In genomic region chr4:184448828-184449227, GRCh38 we compare ENCODE assay signal across 8 cellular contexts. TPM values are rescaled to one million over a fixed set of nuclear protein-coding genes. Genes with fewer than 3 reads are reported as not detected.
DNase-seq lines count a peak whose midpoint lies in the region; ATAC-seq and TF ChIP-seq lines count a peak whose summit lies in the region.

No MANE protein-coding gene starts in this region.

- H3K4me2 ChIP-seq in parathyroid adenoma (ENCODE audit: low read length): no peak overlapping the region

- intact Hi-C loops in CD8-positive, alpha-beta T cell (cut with DNase I, micrococcal nuclease): no loop called here
- intact Hi-C loops in activated CD4-positive, alpha-beta memory T cell treated with anti-CD3 and anti-CD28 coated beads for 36 hours (cut with micrococcal nuclease): no loop called here
- intact Hi-C loops in head of caudate nucleus (cut with DNase I): no loop called here

- H3K4me3 ChIP-seq in CD8-positive, alpha-beta T cell (ENCODE audit: low read depth, low read length): peak overlapping the region; percentile 9
- H3K4me3 ChIP-seq in parathyroid adenoma (ENCODE audit: low read depth, low read length): no peak overlapping the region

- H3K9ac ChIP-seq in parathyroid adenoma: no peak overlapping the region

- peaks cover 59% of the 10 kb centered on the region for H3K4me1 ChIP-seq in CD8-positive, alpha-beta T cell (ENCODE audit: insufficient read depth, low read length)
- H3K4me1 ChIP-seq in parathyroid adenoma: peaks cover 16% of the 10 kb centered on the region

- H3K4me3 Mint-ChIP-seq in CD8-positive, alpha-beta T cell: peak overlapping the region; percentile 65
- H3K4me3 Mint-ChIP-seq in activated CD4-positive, alpha-beta memory T cell treated with anti-CD3 and anti-CD28 coated beads for 36 hours: peak overlapping the region; percentile 28

- H3K27me3 ChIP-seq in CD8-positive, alpha-beta T cell (ENCODE audit: insufficient read depth, low read length): no peaks in the 10 kb centered on the region
- no peaks in the 10 kb centered on the region for H3K27me3 ChIP-seq in parathyroid adenoma (ENCODE audit: control insufficient read depth, insufficient read depth, low read length)

- peaks cover 64% of the 10 kb centered on the region for H3K36me3 Mint-ChIP-seq in CD8-positive, alpha-beta T cell
- peaks cover 22% of the 10 kb centered on the region for H3K36me3 Mint-ChIP-seq in activated CD4-positive, alpha-beta memory T cell treated with anti-CD3 and anti-CD28 coated beads for 36 hours

- H3K27ac Mint-ChIP-seq in CD8-positive, alpha-beta T cell: peak overlapping the region; percentile 88
- H3K27ac Mint-ChIP-seq in activated CD4-positive, alpha-beta memory T cell treated with anti-CD3 and anti-CD28 coated beads for 36 hours: peak overlapping the region; percentile 8

- POLR2A ChIA-PET in CD8-positive, alpha-beta T cell (lab: Charles Lee): no interaction called here
- POLR2A ChIA-PET in activated CD4-positive, alpha-beta memory T cell treated with anti-CD3 and anti-CD28 coated beads for 36 hours (lab: Charles Lee): no interaction called here

- H3K27me3 Mint-ChIP-seq in CD8-positive, alpha-beta T cell (ENCODE audit: low read depth): no peaks in the 10 kb centered on the region
- no peaks in the 10 kb centered on the region for H3K27me3 Mint-ChIP-seq in activated CD4-positive, alpha-beta memory T cell treated with anti-CD3 and anti-CD28 coated beads for 36 hours

- no peaks in the 10 kb centered on the region for H3K9me3 Mint-ChIP-seq in CD8-positive, alpha-beta T cell
- H3K9me3 Mint-ChIP-seq in activated CD4-positive, alpha-beta memory T cell treated with anti-CD3 and anti-CD28 coated beads for 36 hours: no peaks in the 10 kb centered on the region

- no peak overlapping the region for H2AFZ ChIP-seq in parathyroid adenoma

- CTCF ChIA-PET in CD8-positive, alpha-beta T cell (lab: Charles Lee): interaction anchor here (1.1 to 1.4 kb wide), 2 partner anchors 9 to 11 kb away, joined by 3 read pairs; no protein-coding TSS in a partner anchor
- CTCF ChIA-PET in activated CD4-positive, alpha-beta memory T cell treated with anti-CD3 and anti-CD28 coated beads for 36 hours (lab: Charles Lee): interaction anchor here (1.1 kb wide), 1 partner anchor 13 kb away, joined by 4 read pairs; no protein-coding TSS in a partner anchor

- no peak for TF ChIP-seq CTCF in CD8-positive, alpha-beta T cell (IDR thresholded peaks at IDR 0.05)
- no peak for TF ChIP-seq CTCF in parathyroid adenoma (IDR thresholded peaks at IDR 0.05)

- DNase-seq in CD8-positive, alpha-beta T cell: no peak
- no peak for DNase-seq in activated CD4-positive, alpha-beta memory T cell treated with anti-CD3 and anti-CD28 coated beads for 36 hours
- DNase-seq in head of caudate nucleus: peak in 34 of 42 donors; percentile 33 to 85 (median 58)
- no peak for DNase-seq in activated CD4-positive, CD25-positive, alpha-beta regulatory T cell treated with anti-CD3 and anti-CD28 coated beads, Interleukin-2, amount 50 U/mL, for 72 hours

- peaks cover 84% of the 10 kb centered on the region for H3K4me1 Mint-ChIP-seq in CD8-positive, alpha-beta T cell (ENCODE audit: low read depth)
- peaks cover 79% of the 10 kb centered on the region for H3K4me1 Mint-ChIP-seq in activated CD4-positive, alpha-beta memory T cell treated with anti-CD3 and anti-CD28 coated beads for 36 hours (ENCODE audit: low read depth)

- H3K27ac ChIP-seq in CD8-positive, alpha-beta T cell (ENCODE audit: low read depth, low read length): no peak overlapping the region
- H3K27ac ChIP-seq in parathyroid adenoma: peak overlapping the region; percentile 55

- ATAC-seq in CD8-positive, alpha-beta T cell: no peak
- ATAC-seq in HG02763 (IDR thresholded peaks at IDR 0.05; ENCODE audit: unreplicated experiment) (peak; percentile 39), HG03039 (IDR thresholded peaks at IDR 0.05; ENCODE audit: unreplicated experiment) (no peak), HG03196 (IDR thresholded peaks at IDR 0.05; ENCODE audit: unreplicated experiment) (no peak)

- H3K79me2 ChIP-seq in parathyroid adenoma: peaks cover 45% of the 10 kb centered on the region

- H3K9me3 ChIP-seq in CD8-positive, alpha-beta T cell (ENCODE audit: low read length): no peaks in the 10 kb centered on the region
- no peaks in the 10 kb centered on the region for H3K9me3 ChIP-seq in parathyroid adenoma (ENCODE audit: control insufficient read depth, low read length)

- H3K36me3 ChIP-seq in CD8-positive, alpha-beta T cell (ENCODE audit: insufficient read depth, low read length): no peaks in the 10 kb centered on the region
- H3K36me3 ChIP-seq in parathyroid adenoma (ENCODE audit: control insufficient read depth, insufficient read depth, low read length): no peaks in the 10 kb centered on the region

RNA-seq across cellular contexts. Expression of gene IRF2, which starts 25.5 kb away (rescaled TPM):
- total RNA-seq in CD8-positive, alpha-beta T cell: 1 to 10 TPM; 7.9 to 9.3 TPM
- 10 to 100 TPM; 48.1 to 50.9 TPM for total RNA-seq in activated CD4-positive, alpha-beta memory T cell treated with anti-CD3 and anti-CD28 coated beads for 36 hours

Comparison
In these comparisons a context has a peak if more than half of its experiments do, and no peak if none do; other contexts are left out.
1. DNase-seq: peak in head of caudate nucleus (34 of 42); none in CD8-positive, alpha-beta T cell (0 of 7), activated CD4-positive, alpha-beta memory T cell treated with anti-CD3 and anti-CD28 coated beads for 36 hours (single experiment) and activated CD4-positive, CD25-positive, alpha-beta regulatory T cell treated with anti-CD3 and anti-CD28 coated beads, Interleukin-2, amount 50 U/mL, for 72 hours (single experiment).
2. RNA of gene IRF2, which starts 25.5 kb away (total RNA-seq): 48.1 to 50.9 TPM in activated CD4-positive, alpha-beta memory T cell treated with anti-CD3 and anti-CD28 coated beads for 36 hours; 7.9 to 9.3 TPM in CD8-positive, alpha-beta T cell; every median in the first group is over 4 times any median in the second.